Comparison of ENCODE assay signal across 18 cellular contexts in the genomic region with DNA sequence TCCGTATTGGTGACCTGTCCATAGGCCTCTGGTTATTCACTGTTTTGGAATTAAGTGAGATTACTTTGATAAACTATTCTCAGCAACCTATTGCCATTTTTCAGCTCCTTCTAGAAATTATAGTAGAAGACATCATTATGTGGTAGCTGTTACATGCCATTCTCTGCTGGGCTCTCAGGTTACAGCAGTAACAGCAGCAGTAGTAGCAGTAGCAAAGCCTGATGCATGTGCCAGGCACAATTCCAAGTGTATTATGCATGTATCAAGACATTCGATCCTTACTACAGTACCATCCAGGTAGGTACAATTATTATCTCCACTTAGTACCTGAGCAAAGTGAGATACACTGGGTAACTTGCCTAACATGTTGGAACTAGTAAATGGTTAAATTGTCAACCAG.
DNase-seq lines count a peak whose midpoint lies in the region; ATAC-seq, FAIRE-seq and TF ChIP-seq lines count a peak whose summit lies in the region.
"Had no signal": no experiment of that assay in that cellular context is flagged by ENCODE, and none has a peak within 500 bp of the region (broad histone marks: within the 10 kb centered on the region; RNA-seq: fewer than 3 reads in every experiment).

No MANE protein-coding gene starts in this region.

- H3K4me1 ChIP-seq in astrocyte (ENCODE audit: insufficient read depth, low read length) (no peaks in the 10 kb centered on the region), GM23338 (ENCODE audit: insufficient read depth) (no peaks in the 10 kb centered on the region)

- no peak overlapping the region for H3K9ac ChIP-seq in astrocyte (ENCODE audit: low read length)

- H3K27me3 Mint-ChIP-seq in astrocyte (ENCODE audit: low read depth, unreplicated experiment) (no peaks in the 10 kb centered on the region), GM23338 (ENCODE audit: insufficient read depth, low read depth, poor library complexity) (no peaks in the 10 kb centered on the region)

- H3K79me2 ChIP-seq in astrocyte (ENCODE audit: insufficient read depth, low read length) (no peaks in the 10 kb centered on the region), GM23338 (replicated peaks; ENCODE audit: insufficient read depth) (no peaks in the 10 kb centered on the region)

- TF ChIP-seq CTCF in AG04450 (IDR thresholded peaks at IDR 0.05; ENCODE audit: low read depth, low read length), result no peak
- TF ChIP-seq CTCF in astrocyte (IDR thresholded peaks at IDR 0.05; ENCODE audit: insufficient read depth, low read depth, low read length), result no peak
- no peak for TF ChIP-seq CTCF in GM23338 (conservative IDR thresholded peaks at IDR 0.05; ENCODE audit: low read depth in 2 of 2)

- no peak overlapping the region for H3K27ac ChIP-seq in AG04450 (ENCODE audit: low read depth, low read length)
- no peak overlapping the region for H3K27ac ChIP-seq in astrocyte (ENCODE audit: low read depth, low read length)
- no peak overlapping the region for H3K27ac ChIP-seq in GM23338 (ENCODE audit: low read depth)

- H3K9me2 ChIP-seq in GM23338 (ENCODE audit: insufficient read depth), result peaks cover 3% of the 10 kb centered on the region; the same call in 1 of the 2 replicates

- DNase-seq in AG04450 (ENCODE audit: low read depth, low spot score) (peak; percentile 24), LHCN-M2 (ENCODE audit: low read depth) (peak; percentile 16), astrocyte (ENCODE audit: low read depth) (peak; percentile 58), fibroblast of peridontal ligament (ENCODE audit: extremely low read depth) (peak; percentile 14), COLO829 (ENCODE audit: low spot score) (no peak), GM23338 (ENCODE audit: low spot score) (no peak)
- DNase-seq in activated CD4-positive, alpha-beta T cell treated with anti-CD3 and anti-CD28 coated beads, Interleukin-2, amount 50 U/mL, for 4 hours, result no peak
- DNase-seq: CD4-positive, CD25-positive, alpha-beta regulatory T cell; DND-41; GF-D8; H9; Karpas-422; NCI-H146; NCI-H2081 treated with DMSO at 0.1 percent for 48 hours; NCI-H446; NCI-H774; SIG-M5 had no signal

- H3K36me3 Mint-ChIP-seq in astrocyte (ENCODE audit: low read depth, unreplicated experiment) (no peaks in the 10 kb centered on the region), GM23338 (ENCODE audit: low read depth) (no peaks in the 10 kb centered on the region)
- H3K36me3 Mint-ChIP-seq: CD4-positive, CD25-positive, alpha-beta regulatory T cell had no signal

- H3K27ac Mint-ChIP-seq in astrocyte (ENCODE audit: unreplicated experiment) (no peak overlapping the region), GM23338 (no peak overlapping the region)
- H3K27ac Mint-ChIP-seq: CD4-positive, CD25-positive, alpha-beta regulatory T cell; H9 had no signal

- H3K9me3 ChIP-seq in AG04450 (ENCODE audit: control insufficient read depth, insufficient read depth, low read length), result no peaks in the 10 kb centered on the region; the same call in 1 of the 2 replicates
- H3K9me3 ChIP-seq in astrocyte (ENCODE audit: insufficient read depth, low read depth, low read length), result no peaks in the 10 kb centered on the region

- H3F3A ChIP-seq in GM23338 (replicated peaks; ENCODE audit: low read depth), result no peaks in the 10 kb centered on the region

- H3K4me3 ChIP-seq in AG04450 (ENCODE audit: low read depth, low read length), result no peak overlapping the region
- H3K4me3 ChIP-seq in astrocyte (ENCODE audit: insufficient read depth, low read depth, low read length), result no peak overlapping the region
- H3K4me3 ChIP-seq in GM23338, result no peak overlapping the region

- CTCF ChIA-PET in AG04450 (lab: Charles Lee), result no interaction called here

- no peaks in the 10 kb centered on the region for H3K36me3 ChIP-seq in astrocyte (ENCODE audit: insufficient read depth, low read length)
- H3K36me3 ChIP-seq in GM23338 (ENCODE audit: insufficient read depth), result no peaks in the 10 kb centered on the region

- H3K4me3 Mint-ChIP-seq in astrocyte (ENCODE audit: unreplicated experiment), result no peak overlapping the region
- no peak overlapping the region for H3K4me3 Mint-ChIP-seq in GM23338
- H3K4me3 Mint-ChIP-seq: CD4-positive, CD25-positive, alpha-beta regulatory T cell; H9 had no signal

- H3K27me3 ChIP-seq in AG04450 (ENCODE audit: control insufficient read depth, insufficient read depth, low read length), result no peaks in the 10 kb centered on the region
- no peaks in the 10 kb centered on the region for H3K27me3 ChIP-seq in astrocyte (ENCODE audit: insufficient read depth, low read length)
- H3K27me3 ChIP-seq in GM23338 (ENCODE audit: insufficient read depth), result no peaks in the 10 kb centered on the region

- H4K20me1 ChIP-seq in astrocyte (ENCODE audit: insufficient read depth, low read length) (no peaks in the 10 kb centered on the region), GM23338 (replicated peaks; ENCODE audit: insufficient read depth) (no peaks in the 10 kb centered on the region)

- FAIRE-seq in astrocyte (lab: Jason Lieb, UNC), result no peak

- H3K4me1 Mint-ChIP-seq in astrocyte (ENCODE audit: low read depth, unreplicated experiment) (no peaks in the 10 kb centered on the region), GM23338 (no peaks in the 10 kb centered on the region)

- ATAC-seq in SK-N-SH treated with all-trans-retinoic acid at 6 μM for 48 hours, result no peak
- no peak; the same call in 2 of the 3 replicates for ATAC-seq in GM23338

- POLR2A ChIA-PET in AG04450 (lab: Yijun Ruan, JAX), result no interaction called here

- H3K4me2 ChIP-seq in astrocyte (ENCODE audit: low read length) (no peak overlapping the region), GM23338 (no peak overlapping the region)

- H3K9me3 Mint-ChIP-seq in astrocyte (ENCODE audit: unreplicated experiment) (no peaks in the 10 kb centered on the region), GM23338 (peaks cover 4% of the 10 kb centered on the region; the same call in 2 of the 3 replicates)

- H2AFZ ChIP-seq in astrocyte (ENCODE audit: low read depth, low read length) (no peak overlapping the region), GM23338 (no peak overlapping the region)

TF ChIP-seq in SK-N-SH treated with all-trans-retinoic acid at 6 μM for 48 hours, 23 proteins besides CTCF, POLR2A, EP300 and RAD21 (continues in another document):
- TF ChIP-seq BACH2 (CRISPR knock-in tag; IDR thresholded peaks at IDR 0.05; ENCODE audit: borderline replicate concordance) (no peak), SNAI2 (CRISPR knock-in tag; IDR thresholded peaks at IDR 0.05) (no peak), ZFP3 (CRISPR knock-in tag; IDR thresholded peaks at IDR 0.05) (no peak), RARB (CRISPR knock-in tag; IDR thresholded peaks at IDR 0.05) (no peak), ESRRG (CRISPR knock-in tag; IDR thresholded peaks at IDR 0.05) (no peak), ZNF565 (CRISPR knock-in tag; conservative IDR thresholded peaks at IDR 0.05; ENCODE audit: low read depth) (no peak), GLIS3 (CRISPR knock-in tag; IDR thresholded peaks at IDR 0.05) (no peak), CSDC2 (CRISPR knock-in tag; IDR thresholded peaks at IDR 0.05) (no peak), TOX (CRISPR knock-in tag; IDR thresholded peaks at IDR 0.05; ENCODE audit: borderline replicate concordance) (no peak), ZFP30 (CRISPR knock-in tag; IDR thresholded peaks at IDR 0.05) (no peak), ZNF8 (CRISPR knock-in tag; IDR thresholded peaks at IDR 0.05) (no peak), ISL1 (CRISPR knock-in tag; IDR thresholded peaks at IDR 0.05) (no peak)
- TF ChIP-seq, protein P1, sequence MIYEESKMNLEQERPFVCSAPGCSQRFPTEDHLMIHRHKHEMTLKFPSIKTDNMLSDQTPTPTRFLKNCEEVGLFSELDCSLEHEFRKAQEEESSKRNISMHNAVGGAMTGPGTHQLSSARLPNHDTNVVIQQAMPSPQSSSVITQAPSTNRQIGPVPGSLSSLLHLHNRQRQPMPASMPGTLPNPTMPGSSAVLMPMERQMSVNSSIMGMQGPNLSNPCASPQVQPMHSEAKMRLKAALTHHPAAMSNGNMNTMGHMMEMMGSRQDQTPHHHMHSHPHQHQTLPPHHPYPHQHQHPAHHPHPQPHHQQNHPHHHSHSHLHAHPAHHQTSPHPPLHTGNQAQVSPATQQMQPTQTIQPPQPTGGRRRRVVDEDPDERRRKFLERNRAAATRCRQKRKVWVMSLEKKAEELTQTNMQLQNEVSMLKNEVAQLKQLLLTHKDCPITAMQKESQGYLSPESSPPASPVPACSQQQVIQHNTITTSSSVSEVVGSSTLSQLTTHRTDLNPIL (CRISPR knock-in tag; IDR thresholded peaks at IDR 0.05; ENCODE audit: low read depth), result no peak

TF ChIP-seq in GM23338, 12 proteins besides CTCF, POLR2A, EP300 and RAD21 (continues in another document):
- TF ChIP-seq JUNB (IDR thresholded peaks at IDR 0.05; ENCODE audit: unreplicated experiment), result no peak
- TF ChIP-seq, protein P2, sequence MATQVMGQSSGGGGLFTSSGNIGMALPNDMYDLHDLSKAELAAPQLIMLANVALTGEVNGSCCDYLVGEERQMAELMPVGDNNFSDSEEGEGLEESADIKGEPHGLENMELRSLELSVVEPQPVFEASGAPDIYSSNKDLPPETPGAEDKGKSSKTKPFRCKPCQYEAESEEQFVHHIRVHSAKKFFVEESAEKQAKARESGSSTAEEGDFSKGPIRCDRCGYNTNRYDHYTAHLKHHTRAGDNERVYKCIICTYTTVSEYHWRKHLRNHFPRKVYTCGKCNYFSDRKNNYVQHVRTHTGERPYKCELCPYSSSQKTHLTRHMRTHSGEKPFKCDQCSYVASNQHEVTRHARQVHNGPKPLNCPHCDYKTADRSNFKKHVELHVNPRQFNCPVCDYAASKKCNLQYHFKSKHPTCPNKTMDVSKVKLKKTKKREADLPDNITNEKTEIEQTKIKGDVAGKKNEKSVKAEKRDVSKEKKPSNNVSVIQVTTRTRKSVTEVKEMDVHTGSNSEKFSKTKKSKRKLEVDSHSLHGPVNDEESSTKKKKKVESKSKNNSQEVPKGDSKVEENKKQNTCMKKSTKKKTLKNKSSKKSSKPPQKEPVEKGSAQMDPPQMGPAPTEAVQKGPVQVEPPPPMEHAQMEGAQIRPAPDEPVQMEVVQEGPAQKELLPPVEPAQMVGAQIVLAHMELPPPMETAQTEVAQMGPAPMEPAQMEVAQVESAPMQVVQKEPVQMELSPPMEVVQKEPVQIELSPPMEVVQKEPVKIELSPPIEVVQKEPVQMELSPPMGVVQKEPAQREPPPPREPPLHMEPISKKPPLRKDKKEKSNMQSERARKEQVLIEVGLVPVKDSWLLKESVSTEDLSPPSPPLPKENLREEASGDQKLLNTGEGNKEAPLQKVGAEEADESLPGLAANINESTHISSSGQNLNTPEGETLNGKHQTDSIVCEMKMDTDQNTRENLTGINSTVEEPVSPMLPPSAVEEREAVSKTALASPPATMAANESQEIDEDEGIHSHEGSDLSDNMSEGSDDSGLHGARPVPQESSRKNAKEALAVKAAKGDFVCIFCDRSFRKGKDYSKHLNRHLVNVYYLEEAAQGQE (IDR thresholded peaks at IDR 0.05; ENCODE audit: unreplicated experiment), result no peak
- TF ChIP-seq NANOG (IDR thresholded peaks at IDR 0.05; ENCODE audit: borderline replicate concordance), result no peak
- TF ChIP-seq STAT1 (IDR thresholded peaks at IDR 0.05; ENCODE audit: unreplicated experiment), result no peak
- no peak for TF ChIP-seq EZH2phosphoT487 (IDR thresholded peaks at IDR 0.05; ENCODE audit: unreplicated experiment)
- TF ChIP-seq ZNF114 (CRISPR knock-in tag; IDR thresholded peaks at IDR 0.05), result no peak
- no peak for TF ChIP-seq POLR2AphosphoS5 (IDR thresholded peaks at IDR 0.05; ENCODE audit: low read depth)
- TF ChIP-seq ZNF331 (CRISPR knock-in tag; IDR thresholded peaks at IDR 0.05; ENCODE audit: low read depth), result no peak

Comparison
In these comparisons a context has a peak if more than half of its experiments do, and no peak if none do; other contexts are left out.
1. DNase-seq: peak in AG04450 (single experiment), LHCN-M2 (single experiment), astrocyte (single experiment) and fibroblast of peridontal ligament (single experiment); none in activated CD4-positive, alpha-beta T cell treated with anti-CD3 and anti-CD28 coated beads, Interleukin-2, amount 50 U/mL, for 4 hours (0 of 2), COLO829 (single experiment) and GM23338 (single experiment).